ENCODE assay signal across 23 cellular contexts in genomic region chr14:76719664-76720063, GRCh38. TPM values are rescaled to one million over a fixed set of nuclear protein-coding genes. Genes with fewer than 3 reads are reported as not detected.
DNase-seq lines count a peak whose midpoint lies in the region; ATAC-seq, FAIRE-seq and TF ChIP-seq lines count a peak whose summit lies in the region.
"Had no signal": no experiment of that assay in that cellular context is flagged by ENCODE, and none has a peak within 500 bp of the region (broad histone marks: within the 10 kb centered on the region; RNA-seq: fewer than 3 reads in every experiment).

No MANE protein-coding gene starts in this region.

- DNase-seq in right lobe of liver (no peak), HepG2 (ENCODE audit: low spot score) (no peak), right cardiac atrium (peak; percentile 68 to 84 (median 83)), psoas muscle (peak; percentile 44 to 73), BE2C (no peak), H9 (no peak), SHP77 (lab: John Stamatoyannopoulos, UW) (no peak), dermis blood vessel endothelial cell (no peak)
- DNase-seq: activated CD4-positive, alpha-beta T cell treated with anti-CD3 and anti-CD28 coated beads, Interleukin-2, amount 10 ng/mL, durations not matched to agents 7 days and 5 days; activated T-cell treated with anti-CD3 and anti-CD28 coated beads for 4 hours; brain microvascular endothelial cell; CD4-positive, alpha-beta memory T cell; esophagus squamous epithelium; GM23248; NCI-H748 treated with DMSO at 0.1 percent for 48 hours; PC-9 had no signal

- no peak overlapping the region for H2AFZ ChIP-seq in HepG2 (ENCODE audit: low read length)
- H2AFZ ChIP-seq in H9 (ENCODE audit: low read length) = no peak overlapping the region
- H2AFZ ChIP-seq: GM23248, PC-9 had no signal

- H2BK15ac ChIP-seq in H9 (ENCODE audit: low read depth, low read length) = no peak overlapping the region

- H3K79me2 ChIP-seq in HepG2 (ENCODE audit: insufficient read depth, low read length) = no peaks in the 10 kb centered on the region
- H3K79me2 ChIP-seq in H9 (ENCODE audit: insufficient read depth, low read length) = no peaks in the 10 kb centered on the region

- H3K23me2 ChIP-seq in H9 (ENCODE audit: insufficient read length, low read depth, low read length, poor library complexity, severe bottlenecking) = no peaks in the 10 kb centered on the region

- no peak overlapping the region for H4K8ac ChIP-seq in H9 (replicated peaks; ENCODE audit: insufficient read length, low read depth, low read length)

- no peak overlapping the region for H2BK20ac ChIP-seq in H9 (ENCODE audit: low read depth, low read length, poor library complexity, severe bottlenecking)

- no peak overlapping the region for H4K91ac ChIP-seq in H9 (ENCODE audit: insufficient read length, low read depth, low read length)

- peaks cover 0 to 5% of the 10 kb centered on the region in 2 experiments; a peak in 4 of 5 replicates for H3K9me3 Mint-ChIP-seq in H9
- H3K9me3 Mint-ChIP-seq: activated CD4-positive, alpha-beta T cell treated with anti-CD3 and anti-CD28 coated beads, Interleukin-2, amount 10 ng/mL, durations not matched to agents 7 days and 5 days; activated naive CD4-positive, alpha-beta T cell treated with anti-CD3 and anti-CD28 coated beads, Interleukin-2, amount 50 U/mL, for 24 hours; CD4-positive, alpha-beta memory T cell; dendritic cell treated with granulocyte-macrophage colony-stimulating factor and Interleukin-4, amounts not matched to agents 40 ng/mL and 50 ng/mL, for 4 days; stimulated activated memory B cell treated with anti-CD40 and anti-IgM and Interleukin-4, amounts not matched to agents 10 μg/mL and 1 μg/mL and 100 μg/mL, for 72 hours had no signal

- TF ChIP-seq POLR2A in right lobe of liver (IDR thresholded peaks at IDR 0.05) (no peak), HepG2 (IDR thresholded peaks at IDR 0.05; ENCODE audit: insufficient read depth in 1 of 2, low read depth in 2 of 2, low read length in 2 of 2) (no peak)

- no peak overlapping the region for H2BK5ac ChIP-seq in H9 (ENCODE audit: insufficient read length, low read length)

- no peak for TF ChIP-seq RAD21 in HepG2 (CRISPR knock-in tag; IDR thresholded peaks at IDR 0.05)

- no peak overlapping the region for H3K23ac ChIP-seq in H9 (ENCODE audit: insufficient read length, low read depth, low read length)

- FAIRE-seq in HepG2 (lab: Jason Lieb, UNC) = no peak
- FAIRE-seq: pancreas had no signal

- in situ Hi-C loops in HepG2 (cut with HindIII; ENCODE audit: extremely low pct_ligation_motif_present, low pct_unique_long_range_greater_than_20kb) = no loop called here

- H3K36me3 Mint-ChIP-seq in H9 (ENCODE audit: insufficient read depth in 1 of 3, low read depth in 3 of 3) = no peaks in the 10 kb centered on the region
- H3K36me3 Mint-ChIP-seq: activated naive CD4-positive, alpha-beta T cell treated with anti-CD3 and anti-CD28 coated beads, Interleukin-2, amount 50 U/mL, for 24 hours; CD4-positive, alpha-beta memory T cell; stimulated activated memory B cell treated with anti-CD40 and anti-IgM and Interleukin-4, amounts not matched to agents 10 μg/mL and 1 μg/mL and 100 μg/mL, for 72 hours had no signal

- H3K4me1 Mint-ChIP-seq in H9 = peaks cover 9 to 11% of the 10 kb centered on the region in 2 experiments
- H3K4me1 Mint-ChIP-seq: activated naive CD4-positive, alpha-beta T cell treated with anti-CD3 and anti-CD28 coated beads, Interleukin-2, amount 50 U/mL, for 24 hours; CD4-positive, alpha-beta memory T cell had no signal

- H3K79me1 ChIP-seq in H9 (ENCODE audit: insufficient read depth, low read depth, low read length, poor library complexity, severe bottlenecking) = no peaks in the 10 kb centered on the region

- intact Hi-C loops in right lobe of liver (cut with DNase I) = loop anchor here in 1 of 2 donors (10.0 kb wide), 1 partner anchor 65 kb away; no protein-coding TSS in a partner anchor
- intact Hi-C loops in HepG2 (cut with micrococcal nuclease; ENCODE audit: unreplicated experiment) = no loop called here
- intact Hi-C loops in right cardiac atrium (cut with DNase I) = no loop called here
- intact Hi-C loops in psoas muscle (cut with DNase I) = no loop called here

- no peak overlapping the region; a peak in 1 of 7 replicates for H3K27ac Mint-ChIP-seq in H9
- H3K27ac Mint-ChIP-seq: activated CD4-positive, alpha-beta T cell treated with anti-CD3 and anti-CD28 coated beads, Interleukin-2, amount 10 ng/mL, durations not matched to agents 7 days and 5 days; activated naive CD4-positive, alpha-beta T cell treated with anti-CD3 and anti-CD28 coated beads, Interleukin-2, amount 50 U/mL, for 24 hours; stimulated activated memory B cell treated with anti-CD40 and anti-IgM and Interleukin-4, amounts not matched to agents 10 μg/mL and 1 μg/mL and 100 μg/mL, for 72 hours had no signal

- H2BK12ac ChIP-seq in H9 (ENCODE audit: insufficient read length, low read depth, low read length) = no peak overlapping the region

- TF ChIP-seq CTCF in right lobe of liver (IDR thresholded peaks at IDR 0.05) = no peak
- TF ChIP-seq CTCF in HepG2 (CRISPR knock-in tag; IDR thresholded peaks at IDR 0.05) = no peak
- no peak for TF ChIP-seq CTCF in psoas muscle (IDR thresholded peaks at IDR 0.05)
- no peak for TF ChIP-seq CTCF in BE2C (IDR thresholded peaks at IDR 0.05; ENCODE audit: low read depth, low read length)
- TF ChIP-seq CTCF in H9 (conservative IDR thresholded peaks at IDR 0.05) = no peak

- H3T11ph ChIP-seq in H9 (ENCODE audit: low read length) = no peak overlapping the region

- no peak overlapping the region for H2AK5ac ChIP-seq in H9 (ENCODE audit: insufficient read length, low read length)

- no peaks in the 10 kb centered on the region for H3K9me3 ChIP-seq in right lobe of liver
- no peaks in the 10 kb centered on the region for H3K9me3 ChIP-seq in HepG2 (ENCODE audit: low read length)
- no peaks in the 10 kb centered on the region for H3K9me3 ChIP-seq in right cardiac atrium (ENCODE audit: control insufficient read depth, low read length)
- no peaks in the 10 kb centered on the region for H3K9me3 ChIP-seq in psoas muscle
- H3K9me3 ChIP-seq in BE2C = no peaks in the 10 kb centered on the region
- no peaks in the 10 kb centered on the region for H3K9me3 ChIP-seq in H9 (ENCODE audit: control insufficient read depth, low read depth, low read length)
- H3K9me3 ChIP-seq: esophagus squamous epithelium, pancreas, transverse colon had no signal

- H3K4me1 ChIP-seq in right lobe of liver (peaks cover 0 to 16% (median 0%) of the 10 kb centered on the region in 4 donors), HepG2 (ENCODE audit: insufficient read depth, low read length) (peaks cover 14% of the 10 kb centered on the region), right cardiac atrium (ENCODE audit: control insufficient read depth, insufficient read depth, low read length) (peaks cover 21% of the 10 kb centered on the region), psoas muscle (peaks cover 12% of the 10 kb centered on the region), BE2C (peaks cover 26% of the 10 kb centered on the region), H9 (ENCODE audit: insufficient read depth, low read length) (no peaks in the 10 kb centered on the region; the same call in 1 of the 2 replicates)
- H3K4me1 ChIP-seq: pancreas had no signal

- H3K14ac ChIP-seq in H9 (ENCODE audit: insufficient read depth, low read length) = no peak overlapping the region

- H3K4me2 ChIP-seq in HepG2 (ENCODE audit: low read depth, low read length) = no peak overlapping the region
- H3K4me2 ChIP-seq in H9 (ENCODE audit: insufficient read depth, insufficient read length, low read length) = no peak overlapping the region
- H3K4me2 ChIP-seq: KMS-11, PC-9 had no signal

- H4K5ac ChIP-seq in H9 (ENCODE audit: insufficient read length, low read depth, low read length) = no peak overlapping the region

- ATAC-seq in right lobe of liver (no peak), HepG2 (no peak), right cardiac atrium (peak; percentile 51 to 71), psoas muscle (peak in 2 of 4 donors; percentile 40 to 52)

- H4K20me1 ChIP-seq in HepG2 (ENCODE audit: insufficient read depth, low read length) (no peaks in the 10 kb centered on the region), H9 (ENCODE audit: control insufficient read depth, insufficient read depth, insufficient read length) (no peaks in the 10 kb centered on the region)

- no peak overlapping the region for H3K56ac ChIP-seq in H9 (ENCODE audit: insufficient read length, low read depth, low read length)

- CTCF ChIA-PET in HepG2 (lab: Yijun Ruan, JAX; ENCODE audit: low intra/inter-chr PET ratio, low total read pairs) = no interaction called here

- 93% methylated on average over 3 of the region's 9 CpGs for WGBS in right lobe of liver (ENCODE audit: insufficient coverage, low coverage, low lambda C conversion rate, missing lambda C conversion rate)
- WGBS in HepG2 (ENCODE audit: low lambda C conversion rate) = 64% methylated on average over 6 of the region's 9 CpGs
- WGBS in right cardiac atrium = 70% methylated on average over 9 of the region's 9 CpGs
- 50 to 67% (median 55%) methylated on average over 9 of the region's 9 CpGs for WGBS in psoas muscle, 3 donors
- WGBS in H9 (ENCODE audit: extremely low coverage, insufficient read length, low lambda C conversion rate) = no CpG with 5 or more reads among the region's 9 CpGs

- POLR2A ChIA-PET in HepG2 (lab: Yijun Ruan, JAX) = no interaction called here

- H3K4me3 Mint-ChIP-seq in H9 = no peak overlapping the region
- H3K4me3 Mint-ChIP-seq: activated CD4-positive, alpha-beta T cell treated with anti-CD3 and anti-CD28 coated beads, Interleukin-2, amount 10 ng/mL, durations not matched to agents 7 days and 5 days; activated naive CD4-positive, alpha-beta T cell treated with anti-CD3 and anti-CD28 coated beads, Interleukin-2, amount 50 U/mL, for 24 hours; CD4-positive, alpha-beta memory T cell; dendritic cell treated with granulocyte-macrophage colony-stimulating factor and Interleukin-4, amounts not matched to agents 40 ng/mL and 50 ng/mL, for 4 days; stimulated activated memory B cell treated with anti-CD40 and anti-IgM and Interleukin-4, amounts not matched to agents 10 μg/mL and 1 μg/mL and 100 μg/mL, for 72 hours had no signal

- no peaks in the 10 kb centered on the region for H3K27me3 ChIP-seq in right lobe of liver
- peaks cover 0 to 2% of the 10 kb centered on the region in 2 experiments; a peak in 2 of 5 replicates for H3K27me3 ChIP-seq in HepG2 (ENCODE audit: control insufficient read depth in 1 of 2, insufficient read depth in 2 of 2, low read length in 2 of 2)
- no peaks in the 10 kb centered on the region for H3K27me3 ChIP-seq in right cardiac atrium (ENCODE audit: control insufficient read depth, insufficient read depth)
- H3K27me3 ChIP-seq in psoas muscle (ENCODE audit: insufficient read depth in 3 of 3, low read length in 2 of 3) = no peaks in the 10 kb centered on the region
- no peaks in the 10 kb centered on the region for H3K27me3 ChIP-seq in BE2C
- H3K27me3 ChIP-seq in H9 (ENCODE audit: insufficient read depth, low read length) = no peaks in the 10 kb centered on the region
- H3K27me3 ChIP-seq: brain microvascular endothelial cell, esophagus squamous epithelium, pancreas, transverse colon had no signal

- peaks cover 12% of the 10 kb centered on the region for H3K27me3 Mint-ChIP-seq in H9 (ENCODE audit: low read depth)
- H3K27me3 Mint-ChIP-seq: dendritic cell treated with granulocyte-macrophage colony-stimulating factor and Interleukin-4, amounts not matched to agents 40 ng/mL and 50 ng/mL, for 4 days had no signal

- H3K9ac ChIP-seq in HepG2 (ENCODE audit: insufficient read depth, low read depth, low read length) = no peak overlapping the region
- H3K9ac ChIP-seq in H9 (ENCODE audit: extremely low read depth, insufficient read length, low read length) = no peak overlapping the region
- H3K9ac ChIP-seq: GM23248, KMS-11 had no signal

- BruUV-seq in HepG2 (replicated peaks; lab: Mats Ljungman, UMichigan) = no TSS peak

- no peak overlapping the region for H3K18ac ChIP-seq in H9 (ENCODE audit: insufficient read length, low read depth, low read length)

- peak overlapping the region; percentile 12 to 31 (median 28) for H3K27ac ChIP-seq in right lobe of liver
- no peak overlapping the region for H3K27ac ChIP-seq in HepG2 (ENCODE audit: extremely low read length, insufficient read depth, low read length)
- H3K27ac ChIP-seq in right cardiac atrium (ENCODE audit: low read length) = peak overlapping the region; percentile 78
- H3K27ac ChIP-seq in psoas muscle = peak overlapping the region; percentile 36
- H3K27ac ChIP-seq in H9 (ENCODE audit: insufficient read length, low read depth, low read length) = no peak overlapping the region
- H3K27ac ChIP-seq: brain microvascular endothelial cell, GM23248, HL-60, KMS-11, PC-9 had no signal

- H3K36me3 ChIP-seq in right lobe of liver (no peaks in the 10 kb centered on the region), HepG2 (replicated peaks in 1 of 2; ENCODE audit: control insufficient read depth in 1 of 2, insufficient read depth in 2 of 2, low read length in 2 of 2) (no peaks in the 10 kb centered on the region), psoas muscle (ENCODE audit: insufficient read depth in 1 of 2, low read depth in 1 of 2) (no peaks in the 10 kb centered on the region), BE2C (no peaks in the 10 kb centered on the region)
- H3K36me3 ChIP-seq: brain microvascular endothelial cell, esophagus squamous epithelium, pancreas, transverse colon had no signal

- TF ChIP-seq EP300 in HepG2 (IDR thresholded peaks at IDR 0.05; ENCODE audit: low read depth in 2 of 2, low read length in 2 of 2) (no peak), HepG2 (CRISPR knock-in tag; IDR thresholded peaks at IDR 0.05; ENCODE audit: borderline replicate concordance) (no peak)

- no peak overlapping the region for H2BK120ac ChIP-seq in H9 (ENCODE audit: low read depth, low read length, poor library complexity, severe bottlenecking)

- H3K4ac ChIP-seq in H9 (ENCODE audit: low read depth, low read length) = no peak overlapping the region

- H3K4me3 ChIP-seq in right lobe of liver = no peak overlapping the region
- no peak overlapping the region for H3K4me3 ChIP-seq in HepG2 (replicated peaks in 1 of 3; ENCODE audit: insufficient read depth in 1 of 3, low read depth in 2 of 3, low read length in 3 of 3)
- no peak overlapping the region for H3K4me3 ChIP-seq in right cardiac atrium (ENCODE audit: low read length)
- H3K4me3 ChIP-seq in psoas muscle = no peak overlapping the region
- no peak overlapping the region for H3K4me3 ChIP-seq in BE2C (ENCODE audit: low read depth, low read length)
- H3K4me3 ChIP-seq: esophagus squamous epithelium, GM23248, pancreas, PC-9, transverse colon had no signal

RNA-seq across cellular contexts. Expression of gene VASH1, which starts 41.6 kb away (rescaled TPM):
- total RNA-seq in right lobe of liver (10 to 100 TPM in 1 of 6 experiments, 1 to 10 TPM in 5; 2.0 to 12.3 (median 4.6) TPM), HepG2 (2016; rRNA removed; fragmentation: Illumina TruSeq; extraction: Trizol) (0.18 and 0.24 TPM in 2 replicates), right cardiac atrium (10 to 100 TPM; 27.6 to 85.2 (median 37.5) TPM), psoas muscle (1 to 10 TPM; 3.9 to 8.2 (median 5.6) TPM), H9 (2021) (5.8 and 6.2 TPM in 2 replicates), dermis blood vessel endothelial cell (97.0 and 97.9 TPM in 2 replicates)
- total RNA-seq in HepG2 (2016; cell fraction: cytosol; rRNA removed; fragmentation: Illumina TruSeq; extraction: Trizol; ENCODE audit: low read depth) = not detected in 2 replicates
- 0.12 and 0.17 TPM in 2 replicates for total RNA-seq in HepG2 (2016; cell fraction: insoluble cytoplasmic fraction; rRNA removed; fragmentation: Illumina TruSeq; extraction: Trizol)
- total RNA-seq in HepG2 (2016; cell fraction: membrane; rRNA removed; fragmentation: Illumina TruSeq; extraction: Trizol) = 0.10 and 0.15 TPM in 2 replicates
- total RNA-seq in HepG2 (2016; cell fraction: nucleus; rRNA removed; fragmentation: Illumina TruSeq; extraction: Trizol) = 0.34 and 0.43 TPM in 2 replicates
- polyA plus RNA-seq in HepG2 (2011; rRNA removed) (0.11 and 0.42 TPM in 2 replicates), right cardiac atrium (23.1 TPM), psoas muscle (1 to 10 TPM; 1.7 to 4.0 (median 2.9) TPM)
- 0.15 and 0.32 TPM in 2 replicates for polyA plus RNA-seq in HepG2 (2011; cell fraction: cytosol; rRNA removed)
- 0.71 and 0.77 TPM in 2 replicates for polyA plus RNA-seq in HepG2 (2011; cell fraction: nucleus; rRNA removed)
- 0.28 and 0.65 TPM in 2 replicates for polyA plus RNA-seq in HepG2 (2012)
- polyA plus RNA-seq in HepG2 (2016; cell fraction: cytosol; fragmentation: Illumina TruSeq; extraction: Trizol; ENCODE audit: low read depth) = 0.10 TPM in 1 of 2 replicates, not detected in the other
- 0.24 and 0.26 TPM in 2 replicates for polyA plus RNA-seq in HepG2 (2016; cell fraction: insoluble cytoplasmic fraction; fragmentation: Illumina TruSeq; extraction: Trizol; ENCODE audit: low read depth)
- polyA plus RNA-seq in HepG2 (2016; cell fraction: membrane; fragmentation: Illumina TruSeq; extraction: Trizol; ENCODE audit: low read depth) = 0.21 TPM in 1 of 2 replicates, not detected in the other
- 0.43 and 0.83 TPM in 2 replicates for polyA plus RNA-seq in HepG2 (2016; cell fraction: nucleus; fragmentation: Illumina TruSeq; extraction: Trizol; ENCODE audit: insufficient read depth, low read depth)
- polyA minus RNA-seq in HepG2 (2011; rRNA and poly(A)+ RNA removed; ENCODE audit: low replicate concordance) = 0.28 TPM in 1 of 2 replicates, not detected in the other
- 0.18 and 0.69 TPM in 2 replicates for polyA minus RNA-seq in HepG2 (2011; cell fraction: cytosol; rRNA and poly(A)+ RNA removed)
- polyA minus RNA-seq in HepG2 (2011; cell fraction: nucleus; rRNA and poly(A)+ RNA removed) = 0.50 and 0.64 TPM in 2 replicates
- 38.5 TPM for polyA plus RNA-seq in BE2C (2012; ENCODE audit: insufficient read depth, insufficient read length, low read depth)

Comparison
In these comparisons a context has a peak if more than half of its experiments do, and no peak if none do; other contexts are left out.
1. H3K27ac ChIP-seq: peak in right lobe of liver (3 of 3), right cardiac atrium (single experiment) and psoas muscle (single experiment); none in HepG2 (single experiment) and H9 (single experiment).
2. ATAC-seq: peak in right cardiac atrium (2 of 2); none in right lobe of liver (0 of 4) and HepG2 (single experiment).
3. DNase-seq: peak in right cardiac atrium (3 of 3) and psoas muscle (2 of 2); none in right lobe of liver (0 of 3), HepG2 (single experiment), BE2C (single experiment), H9 (single experiment), SHP77 (0 of 2) and dermis blood vessel endothelial cell (single experiment).